In genomic region chrX:2451456-2452316, GRCh38 we compare ENCODE assay signal across 14 cellular contexts. TPM values are rescaled to one million over a fixed set of nuclear protein-coding genes. Genes with fewer than 3 reads are reported as not detected.
DNase-seq lines count a peak whose midpoint lies in the region; ATAC-seq, FAIRE-seq and TF ChIP-seq lines count a peak whose summit lies in the region.
"Had no signal": no experiment of that assay in that cellular context is flagged by ENCODE, and none has a peak within 500 bp of the region (broad histone marks: within the 10 kb centered on the region; RNA-seq: fewer than 3 reads in every experiment).

No MANE protein-coding gene starts in this region.

- TF ChIP-seq POLR2A in GM12892 (IDR thresholded peaks at IDR 0.05; ENCODE audit: low read depth, low read length), result no peak

- TF ChIP-seq CTCF in DND-41 (IDR thresholded peaks at IDR 0.05; ENCODE audit: borderline replicate concordance, extremely low read depth, low read length, poor library complexity, severe bottlenecking) (no peak), HFFc6 (IDR thresholded peaks at IDR 0.05) (no peak)

- peaks cover 25% of the 10 kb centered on the region for H3K79me2 ChIP-seq in DND-41 (ENCODE audit: insufficient read depth, low read length)

- H3K27me3 ChIP-seq in DND-41 (ENCODE audit: insufficient read depth, low read length, poor library complexity), result no peaks in the 10 kb centered on the region
- H3K27me3 ChIP-seq: right lobe of liver, transverse colon had no signal

- H3K36me3 ChIP-seq in DND-41 (ENCODE audit: insufficient read depth, low read length), result peaks cover 6% of the 10 kb centered on the region; the same call in 1 of the 2 replicates
- H3K36me3 ChIP-seq: right lobe of liver had no signal

- H3K4me3 Mint-ChIP-seq in HFFc6, result no peak overlapping the region
- H3K4me3 Mint-ChIP-seq: activated T-helper 17 cell treated with anti-CD3 and anti-CD28 coated beads, Interleukin-2, amount 50 U/mL, for 72 hours; CD8-positive, alpha-beta T cell had no signal

- peaks cover 5% of the 10 kb centered on the region for H3K9me3 Mint-ChIP-seq in HFFc6
- H3K9me3 Mint-ChIP-seq: activated T-helper 17 cell treated with anti-CD3 and anti-CD28 coated beads, Interleukin-2, amount 50 U/mL, for 72 hours; CD8-positive, alpha-beta T cell had no signal

- no peak overlapping the region for H3K4me2 ChIP-seq in DND-41 (ENCODE audit: insufficient read depth, low read length)

- peak; percentile 76 for FAIRE-seq in TTC549 (lab: Jason Lieb, UNC)
- no peak for FAIRE-seq in GM12892 (lab: Jason Lieb, UNC)

- no peak overlapping the region for H3K4me3 ChIP-seq in DND-41 (ENCODE audit: low read depth in 1 of 2, low read length in 2 of 2)
- H3K4me3 ChIP-seq: right lobe of liver, transverse colon had no signal

- no peak for DNase-seq in DND-41
- peak; percentile 17 for DNase-seq in fibroblast of the conjunctiva (ENCODE audit: low read depth)
- peak; percentile 4 for DNase-seq in pons (ENCODE audit: low spot score)
- DNase-seq in HFFc6, result no peak
- no peak for DNase-seq in GM12892 (ENCODE audit: insufficient read length)
- DNase-seq: CD8-positive, alpha-beta T cell; glutamatergic neuron; right lobe of liver; transverse colon had no signal

- peaks cover 21% of the 10 kb centered on the region; the same call in 1 of the 2 replicates for H4K20me1 ChIP-seq in DND-41 (ENCODE audit: insufficient read depth, low read length)

- no peak overlapping the region for H3K9ac ChIP-seq in DND-41 (ENCODE audit: low read depth, low read length)

- H3K27ac Mint-ChIP-seq in HFFc6, result no peak overlapping the region
- H3K27ac Mint-ChIP-seq: activated T-helper 17 cell treated with anti-CD3 and anti-CD28 coated beads, Interleukin-2, amount 50 U/mL, for 72 hours had no signal

- H3K4me1 Mint-ChIP-seq in HFFc6 (ENCODE audit: low read depth), result peaks cover 7% of the 10 kb centered on the region; the same call in 1 of the 2 replicates

- H3K9me3 ChIP-seq in DND-41 (ENCODE audit: insufficient read depth, low read length, severe bottlenecking), result no peaks in the 10 kb centered on the region
- H3K9me3 ChIP-seq: right lobe of liver, transverse colon had no signal

- no peak overlapping the region for H2AFZ ChIP-seq in DND-41 (ENCODE audit: low read depth, low read length)

- ATAC-seq in DND-41 (ENCODE audit: insufficient read depth, low read depth), result 0 out of 3 replicates have a peak, but pooled peaks have one; percentile 27
- no peak for ATAC-seq in HG03521 (IDR thresholded peaks at IDR 0.05; ENCODE audit: unreplicated experiment)
- ATAC-seq in HG02610 (IDR thresholded peaks at IDR 0.05; ENCODE audit: unreplicated experiment), result no peak
- ATAC-seq: activated CD4-positive, CD25-positive, alpha-beta regulatory T cell treated with anti-CD3 and anti-CD28 coated beads, Interleukin-2, amount 50 U/mL, for 24 hours; activated T-helper 17 cell treated with anti-CD3 and anti-CD28 coated beads, Interleukin-2, amount 50 U/mL, for 72 hours; CD8-positive, alpha-beta T cell; right lobe of liver had no signal

- H3K4me1 ChIP-seq in DND-41 (ENCODE audit: insufficient read depth, low read length), result no peaks in the 10 kb centered on the region
- H3K4me1 ChIP-seq: right lobe of liver had no signal

- no peak overlapping the region for H3K27ac ChIP-seq in DND-41 (ENCODE audit: low read length)
- H3K27ac ChIP-seq: right lobe of liver, transverse colon had no signal

- H3K36me3 Mint-ChIP-seq in HFFc6 (ENCODE audit: low read depth), result peaks cover 15% of the 10 kb centered on the region

- H3K27me3 Mint-ChIP-seq in HFFc6 (ENCODE audit: insufficient read depth), result peaks cover 1% of the 10 kb centered on the region
- H3K27me3 Mint-ChIP-seq: activated T-helper 17 cell treated with anti-CD3 and anti-CD28 coated beads, Interleukin-2, amount 50 U/mL, for 72 hours had no signal

RNA-seq across cellular contexts. Expression of gene DHRSX, which starts 49.1 kb away (rescaled TPM):
- 10 to 100 TPM; 19.6 to 27.1 (median 22.9) TPM for total RNA-seq in HFFc6 (2021; fragmentation: NEBNext Ultra II Directional; extraction: Animal tissue kit (Norgen Biotek cat#: 25700))
- polyA plus RNA-seq in GM12892 (2012; ENCODE audit: missing spikeins), result 16.3 TPM

RNA-seq across cellular contexts. Expression of gene ZBED1, which starts 49.1 kb away (rescaled TPM):
- 10 to 100 TPM; 24.7 to 29.6 (median 25.6) TPM for total RNA-seq in HFFc6 (2021; fragmentation: NEBNext Ultra II Directional; extraction: Animal tissue kit (Norgen Biotek cat#: 25700))
- 21.2 TPM for polyA plus RNA-seq in GM12892 (2012; ENCODE audit: missing spikeins)

Comparison
In these comparisons a context has a peak if more than half of its experiments do, and no peak if none do; other contexts are left out.
1. DNase-seq: peak in fibroblast of the conjunctiva (single experiment) and pons (single experiment); none in DND-41 (single experiment), HFFc6 (single experiment) and GM12892 (single experiment).